7 cellular contexts compared by ENCODE assay signal in the genomic region with DNA sequence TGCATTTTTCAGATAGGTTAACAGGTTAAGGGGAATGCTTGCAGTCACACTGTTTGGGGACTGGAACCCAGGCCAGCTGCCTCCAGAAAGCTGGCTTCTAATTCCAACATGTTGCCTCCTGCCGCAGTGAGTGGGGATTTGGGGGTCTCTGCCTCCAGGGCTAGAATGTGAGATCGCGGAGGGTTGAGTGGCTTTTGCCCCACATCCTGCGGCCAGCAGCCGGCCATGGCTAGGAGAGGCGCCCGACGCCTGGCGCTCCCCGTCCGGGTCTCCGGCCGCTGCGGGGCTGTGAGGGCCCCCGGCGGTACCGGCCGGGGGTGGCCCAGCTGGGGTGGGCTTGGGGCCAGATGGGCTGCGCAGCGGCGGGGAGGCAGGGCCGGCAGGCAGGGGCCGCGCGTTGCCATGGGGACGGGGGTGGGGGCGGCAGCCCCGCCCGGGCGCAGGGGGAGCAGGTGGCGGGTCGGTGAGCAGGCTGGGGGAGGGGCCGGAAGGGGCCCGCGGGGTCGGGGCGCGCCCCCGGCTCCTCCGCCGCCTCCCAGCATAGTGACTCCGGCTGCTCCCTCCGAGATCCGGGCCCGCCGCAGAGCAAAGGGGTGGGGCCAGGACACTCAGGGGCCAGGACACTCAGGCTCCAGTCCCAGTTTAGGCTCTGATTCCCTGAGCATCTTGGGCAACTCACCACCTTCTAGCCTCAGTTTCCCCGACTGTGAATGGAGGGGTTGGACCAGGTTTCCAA.
DNase-seq lines count a peak whose midpoint lies in the region; ATAC-seq and TF ChIP-seq lines count a peak whose summit lies in the region.

No MANE protein-coding gene starts in this region.

- H3K9me2 ChIP-seq in hepatocyte (replicated peaks; ENCODE audit: insufficient read depth) = no peaks in the 10 kb centered on the region

- CTCF ChIA-PET in MCF 10A (lab: Yijun Ruan, JAX) = interaction anchor here (0.6 kb wide), 1 partner anchor 197 kb away, joined by 3 read pairs; no protein-coding TSS in a partner anchor

- H3K4me1 Mint-ChIP-seq in MCF 10A (ENCODE audit: insufficient read depth, unreplicated experiment) = no peaks in the 10 kb centered on the region

- H3K36me3 Mint-ChIP-seq in MCF 10A (ENCODE audit: insufficient read depth, unreplicated experiment) = no peaks in the 10 kb centered on the region

- no peaks in the 10 kb centered on the region for H3K36me3 ChIP-seq in hepatocyte (replicated peaks; ENCODE audit: insufficient read depth, low read depth)
- H3K36me3 ChIP-seq in smooth muscle cell (ENCODE audit: low read depth) = no peaks in the 10 kb centered on the region

- intact Hi-C loops in MCF 10A (cut with micrococcal nuclease) = no loop called here

- H3K4me1 ChIP-seq in hepatocyte (ENCODE audit: insufficient read depth) = peaks cover 32% of the 10 kb centered on the region
- H3K4me1 ChIP-seq in smooth muscle cell (ENCODE audit: low read depth) = peaks cover 30% of the 10 kb centered on the region

- peak overlapping the region; percentile 89 for H3K27ac ChIP-seq in hepatocyte
- no peak overlapping the region for H3K27ac ChIP-seq in smooth muscle cell (ENCODE audit: low read depth)

- no TSS peak for BruUV-seq in MCF 10A (replicated peaks; lab: Mats Ljungman, UMichigan)

- POLR2A ChIA-PET in MCF 10A (lab: Yijun Ruan, JAX) = interaction anchor here (0.7 kb wide), 1 partner anchor 275 kb away, joined by 3 read pairs; a partner anchor contains a TSS

- H3K79me2 ChIP-seq in hepatocyte (no peaks in the 10 kb centered on the region), smooth muscle cell (ENCODE audit: low read depth) (no peaks in the 10 kb centered on the region)

- ATAC-seq in HG03439 (IDR thresholded peaks at IDR 0.05; ENCODE audit: unreplicated experiment) (no peak), GM21737 (IDR thresholded peaks at IDR 0.05; ENCODE audit: unreplicated experiment) (no peak)

- H3K4me3 ChIP-seq in Jurkat, Clone E6-1 (ENCODE audit: low read length) = peak overlapping the region; percentile 65
- H3K4me3 ChIP-seq in hepatocyte (no peak overlapping the region), smooth muscle cell (peak overlapping the region; percentile 48)

- TF ChIP-seq CTCF in hepatocyte (IDR thresholded peaks at IDR 0.05; ENCODE audit: poor library complexity) = no peak
- no peak for TF ChIP-seq CTCF in smooth muscle cell (IDR thresholded peaks at IDR 0.05; ENCODE audit: borderline replicate concordance, insufficient read depth, poor library complexity, severe bottlenecking)
- no peak for TF ChIP-seq CTCF in MCF 10A (IDR thresholded peaks at IDR 0.05; ENCODE audit: unreplicated experiment)

- peak overlapping the region; percentile 75 for H3K4me2 ChIP-seq in hepatocyte
- H3K4me2 ChIP-seq in smooth muscle cell = peak overlapping the region; percentile 86

- peak overlapping the region; percentile 56 for H2AFZ ChIP-seq in hepatocyte
- H2AFZ ChIP-seq in smooth muscle cell (ENCODE audit: low read depth) = peak overlapping the region; percentile 86

- H3K9me3 ChIP-seq in hepatocyte (ENCODE audit: low read depth) = no peaks in the 10 kb centered on the region
- no peaks in the 10 kb centered on the region for H3K9me3 ChIP-seq in smooth muscle cell (replicated peaks; ENCODE audit: low read depth)

- H4K20me1 ChIP-seq in hepatocyte (ENCODE audit: insufficient read depth, poor library complexity, severe bottlenecking) (no peaks in the 10 kb centered on the region), smooth muscle cell (ENCODE audit: low read depth) (no peaks in the 10 kb centered on the region)

- DNase-seq in Jurkat, Clone E6-1 (ENCODE audit: low read depth, low spot score) = no peak
- peak; percentile 45 for DNase-seq in activated CD8-positive, alpha-beta memory T cell treated with anti-CD3 and anti-CD28 coated beads, Interleukin-2, amount 50 U/mL, for 4 hours
- DNase-seq in hepatocyte (ENCODE audit: low spot score) (peak; percentile 66), smooth muscle cell (lab: John Stamatoyannopoulos, UW; ENCODE audit: unreplicated experiment) (no peak), MCF 10A (ENCODE audit: unreplicated experiment) (no peak)

- WGBS in hepatocyte (ENCODE audit: low lambda C conversion rate, missing lambda C conversion rate) = 9% methylated on average over 23 of the region's 47 CpGs
- WGBS in smooth muscle cell (ENCODE audit: low lambda C conversion rate) = 5% methylated on average over 20 of the region's 47 CpGs

- H3K9ac ChIP-seq in smooth muscle cell (ENCODE audit: low read depth) = no peak overlapping the region

- H3K27ac Mint-ChIP-seq in MCF 10A (ENCODE audit: low read depth, unreplicated experiment) = no peak overlapping the region

- H3K9me3 Mint-ChIP-seq in MCF 10A (ENCODE audit: unreplicated experiment) = no peaks in the 10 kb centered on the region

- H3K4me3 Mint-ChIP-seq in MCF 10A (ENCODE audit: unreplicated experiment) = no peak overlapping the region

- H3F3A ChIP-seq in smooth muscle cell (ENCODE audit: low read depth) = peaks cover 5% of the 10 kb centered on the region

- H3K27me3 Mint-ChIP-seq in MCF 10A (ENCODE audit: insufficient read depth, unreplicated experiment) = peaks cover 25% of the 10 kb centered on the region

- H3K27me3 ChIP-seq in hepatocyte (no peaks in the 10 kb centered on the region), smooth muscle cell (ENCODE audit: low read depth) (no peaks in the 10 kb centered on the region)

Comparison
In these comparisons a context has a peak if more than half of its experiments do, and no peak if none do; other contexts are left out.
1. DNase-seq: peak in activated CD8-positive, alpha-beta memory T cell treated with anti-CD3 and anti-CD28 coated beads, Interleukin-2, amount 50 U/mL, for 4 hours (single experiment) and hepatocyte (single experiment); none in Jurkat, Clone E6-1 (single experiment), smooth muscle cell (single experiment) and MCF 10A (single experiment).